20 cellular contexts compared by ENCODE assay signal in the genomic region with DNA sequence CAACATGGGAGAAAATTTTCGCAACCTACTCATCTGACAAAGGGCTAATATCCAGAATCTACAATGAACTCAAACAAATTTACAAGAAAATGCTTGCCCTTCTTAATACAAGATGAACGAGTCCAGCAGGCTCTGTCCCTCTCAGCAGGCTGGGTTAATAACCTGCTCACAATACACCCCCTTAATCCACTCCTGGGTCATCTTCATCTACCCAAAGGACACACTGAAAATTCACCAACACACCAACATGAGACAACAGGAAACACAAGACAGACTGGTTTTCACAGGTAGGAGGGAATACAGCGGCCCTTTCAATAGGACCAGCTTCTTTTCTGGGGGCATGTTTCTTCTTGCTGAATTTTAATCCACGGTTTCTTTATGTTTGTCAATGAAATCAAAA. TPM values are rescaled to one million over a fixed set of nuclear protein-coding genes. Genes with fewer than 3 reads are reported as not detected.
A peak's percentile ranks its signal among the peaks of the same experiment; 100 is the strongest.
DNase-seq lines count a peak whose midpoint lies in the region; ATAC-seq and TF ChIP-seq lines count a peak whose summit lies in the region.
"Had no signal": no experiment of that assay in that cellular context is flagged by ENCODE, and none has a peak within 500 bp of the region (broad histone marks: within the 10 kb centered on the region; RNA-seq: fewer than 3 reads in every experiment).

No MANE protein-coding gene starts in this region.

- WGBS in prostate gland, result 36% methylated on average over 4 of the region's 4 CpGs

- no peaks in the 10 kb centered on the region; the same call in 2 of the 3 replicates for H3K9me3 Mint-ChIP-seq in GM23338
- H3K9me3 Mint-ChIP-seq in activated CD8-positive, alpha-beta T cell treated with anti-CD3 and anti-CD28 coated beads for 36 hours, result no peaks in the 10 kb centered on the region
- H3K9me3 Mint-ChIP-seq: CD8-positive, alpha-beta T cell had no signal

- intact Hi-C loops in prostate gland (cut with DNase I), result no loop called here
- intact Hi-C loops in activated CD8-positive, alpha-beta T cell treated with anti-CD3 and anti-CD28 coated beads for 36 hours (cut with micrococcal nuclease), result no loop called here

- H3K27ac ChIP-seq in GM23338 (ENCODE audit: low read depth), result 0 out of 2 replicates have a peak overlapping the region, but pooled peaks have one; percentile 14
- H3K27ac ChIP-seq in epithelial cell of prostate, result no peak overlapping the region
- peak overlapping the region; percentile 66 to 72 for H3K27ac ChIP-seq in prostate gland
- H3K27ac ChIP-seq: BLaER1 treated with 17β-estradiol and CSF1 and Interleukin-3, amounts not matched to agents 10 nM and 100 nM; HL-60 had no signal

- H3K27ac Mint-ChIP-seq in GM23338, result no peak overlapping the region
- H3K27ac Mint-ChIP-seq in activated CD8-positive, alpha-beta T cell treated with anti-CD3 and anti-CD28 coated beads for 36 hours, result no peak overlapping the region
- H3K27ac Mint-ChIP-seq: CD8-positive, alpha-beta T cell; IgD-negative memory B cell had no signal

- peaks cover 15% of the 10 kb centered on the region for H3K4me1 Mint-ChIP-seq in GM23338
- peaks cover 16% of the 10 kb centered on the region for H3K4me1 Mint-ChIP-seq in activated CD8-positive, alpha-beta T cell treated with anti-CD3 and anti-CD28 coated beads for 36 hours (ENCODE audit: low read depth)
- H3K4me1 Mint-ChIP-seq: IgD-negative memory B cell had no signal

- no peaks in the 10 kb centered on the region for H4K20me1 ChIP-seq in GM23338 (replicated peaks; ENCODE audit: insufficient read depth)
- H4K20me1 ChIP-seq: BLaER1 treated with 17β-estradiol and CSF1 and Interleukin-3, amounts not matched to agents 10 nM and 100 nM had no signal

- peaks cover 10% of the 10 kb centered on the region; the same call in 1 of the 2 replicates for H3K9me2 ChIP-seq in GM23338 (ENCODE audit: insufficient read depth)

- ATAC-seq in GM23338 (no peak), GM18873 (IDR thresholded peaks at IDR 0.05; ENCODE audit: low FRiP score, unreplicated experiment) (no peak), HG03175 (IDR thresholded peaks at IDR 0.05; ENCODE audit: unreplicated experiment) (no peak)
- ATAC-seq in activated CD8-positive, alpha-beta T cell treated with anti-CD3 and anti-CD28 coated beads for 36 hours, result no peak
- ATAC-seq: CD8-positive, alpha-beta T cell had no signal

- CTCF ChIA-PET in activated CD8-positive, alpha-beta T cell treated with anti-CD3 and anti-CD28 coated beads for 36 hours (lab: Charles Lee), result no interaction called here

- DNase-seq in GM23338 (ENCODE audit: low spot score) (no peak), LNCaP clone FGC (ENCODE audit: low read depth) (peak; percentile 75), epithelial cell of prostate (ENCODE audit: low read depth, low spot score) (peak; percentile 41), prostate gland (ENCODE audit: low spot score) (peak; percentile 71)
- no peak for DNase-seq in activated CD8-positive, alpha-beta T cell treated with anti-CD3 and anti-CD28 coated beads for 36 hours
- DNase-seq: Calu3; CD8-positive, alpha-beta T cell; DMS53; EL; Karpas-422; MM.1S; NCI-H1092; NCI-H2171 treated with DMSO at 0.1 percent for 48 hours; NCI-H446; SHP77 had no signal

- 0 out of 2 replicates have a peak overlapping the region, but pooled peaks have one; percentile 12 for H3K4me2 ChIP-seq in GM23338
- H3K4me2 ChIP-seq: BLaER1 treated with 17β-estradiol and CSF1 and Interleukin-3, amounts not matched to agents 10 nM and 100 nM had no signal

- POLR2A ChIA-PET in activated CD8-positive, alpha-beta T cell treated with anti-CD3 and anti-CD28 coated beads for 36 hours (lab: Charles Lee), result no interaction called here

- H3K4me3 ChIP-seq in GM23338 (no peak overlapping the region), LNCaP clone FGC (ENCODE audit: low read depth, low read length) (no peak overlapping the region), prostate gland (no peak overlapping the region)
- H3K4me3 ChIP-seq: BLaER1 treated with 17β-estradiol and CSF1 and Interleukin-3, amounts not matched to agents 10 nM and 100 nM had no signal

- peaks cover 9% of the 10 kb centered on the region for H3K27me3 Mint-ChIP-seq in GM23338 (ENCODE audit: insufficient read depth, low read depth, poor library complexity)
- no peaks in the 10 kb centered on the region for H3K27me3 Mint-ChIP-seq in activated CD8-positive, alpha-beta T cell treated with anti-CD3 and anti-CD28 coated beads for 36 hours

- H3K36me3 ChIP-seq in GM23338 (ENCODE audit: insufficient read depth) (no peaks in the 10 kb centered on the region), prostate gland (no peaks in the 10 kb centered on the region)
- H3K36me3 ChIP-seq: BLaER1 treated with 17β-estradiol and CSF1 and Interleukin-3, amounts not matched to agents 10 nM and 100 nM had no signal

- H2AFZ ChIP-seq in GM23338, result peak overlapping the region; percentile 54; the same call in 1 of the 2 replicates

- no peaks in the 10 kb centered on the region for H3K79me2 ChIP-seq in GM23338 (replicated peaks; ENCODE audit: insufficient read depth)

- no peaks in the 10 kb centered on the region for H3F3A ChIP-seq in GM23338 (replicated peaks; ENCODE audit: low read depth)

- H3K4me1 ChIP-seq in GM23338 (ENCODE audit: insufficient read depth) (peaks cover 7% of the 10 kb centered on the region; the same call in 1 of the 2 replicates), prostate gland (replicated peaks) (no peaks in the 10 kb centered on the region)

- H3K9me3 ChIP-seq in prostate gland, result no peaks in the 10 kb centered on the region

- no peak for TF ChIP-seq POLR2A in prostate gland (IDR thresholded peaks at IDR 0.05)

- H3K36me3 Mint-ChIP-seq in GM23338 (ENCODE audit: low read depth), result no peaks in the 10 kb centered on the region
- no peaks in the 10 kb centered on the region for H3K36me3 Mint-ChIP-seq in activated CD8-positive, alpha-beta T cell treated with anti-CD3 and anti-CD28 coated beads for 36 hours (ENCODE audit: low read depth)
- H3K36me3 Mint-ChIP-seq: CD8-positive, alpha-beta T cell had no signal

- no peak overlapping the region for H3K4me3 Mint-ChIP-seq in GM23338
- H3K4me3 Mint-ChIP-seq in activated CD8-positive, alpha-beta T cell treated with anti-CD3 and anti-CD28 coated beads for 36 hours, result no peak overlapping the region
- H3K4me3 Mint-ChIP-seq: CD8-positive, alpha-beta T cell; IgD-negative memory B cell had no signal

- H3K27me3 ChIP-seq in GM23338 (ENCODE audit: insufficient read depth), result no peaks in the 10 kb centered on the region
- no peaks in the 10 kb centered on the region for H3K27me3 ChIP-seq in prostate gland (replicated peaks; ENCODE audit: insufficient read depth)
- H3K27me3 ChIP-seq: BLaER1 treated with 17β-estradiol and CSF1 and Interleukin-3, amounts not matched to agents 10 nM and 100 nM had no signal

- TF ChIP-seq CTCF in GM23338 (conservative IDR thresholded peaks at IDR 0.05; ENCODE audit: low read depth in 2 of 2), result no peak
- TF ChIP-seq CTCF in LNCaP clone FGC (IDR thresholded peaks at IDR 0.05; ENCODE audit: control insufficient read depth, extremely low read depth, insufficient read depth), result no peak
- no peak for TF ChIP-seq CTCF in prostate gland (IDR thresholded peaks at IDR 0.05)
- TF ChIP-seq CTCF in activated CD8-positive, alpha-beta T cell treated with anti-CD3 and anti-CD28 coated beads for 36 hours (IDR thresholded peaks at IDR 0.05), result no peak

TF ChIP-seq in GM23338, 12 proteins besides CTCF, POLR2A, EP300 and RAD21 (continues in another document):
- TF ChIP-seq JUNB (IDR thresholded peaks at IDR 0.05; ENCODE audit: unreplicated experiment) (no peak), ZNF114 (CRISPR knock-in tag; IDR thresholded peaks at IDR 0.05) (no peak), EZH2 (IDR thresholded peaks at IDR 0.05; ENCODE audit: low read depth, unreplicated experiment) (no peak), EZH2phosphoT487 (IDR thresholded peaks at IDR 0.05; ENCODE audit: unreplicated experiment) (no peak), NANOG (IDR thresholded peaks at IDR 0.05; ENCODE audit: borderline replicate concordance) (no peak), POLR2AphosphoS5 (IDR thresholded peaks at IDR 0.05; ENCODE audit: low read depth) (no peak), CREB1 (CRISPR knock-in tag; IDR thresholded peaks at IDR 0.05; ENCODE audit: low read depth) (no peak)
- TF ChIP-seq, protein P1, sequence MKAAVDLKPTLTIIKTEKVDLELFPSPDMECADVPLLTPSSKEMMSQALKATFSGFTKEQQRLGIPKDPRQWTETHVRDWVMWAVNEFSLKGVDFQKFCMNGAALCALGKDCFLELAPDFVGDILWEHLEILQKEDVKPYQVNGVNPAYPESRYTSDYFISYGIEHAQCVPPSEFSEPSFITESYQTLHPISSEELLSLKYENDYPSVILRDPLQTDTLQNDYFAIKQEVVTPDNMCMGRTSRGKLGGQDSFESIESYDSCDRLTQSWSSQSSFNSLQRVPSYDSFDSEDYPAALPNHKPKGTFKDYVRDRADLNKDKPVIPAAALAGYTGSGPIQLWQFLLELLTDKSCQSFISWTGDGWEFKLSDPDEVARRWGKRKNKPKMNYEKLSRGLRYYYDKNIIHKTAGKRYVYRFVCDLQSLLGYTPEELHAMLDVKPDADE (IDR thresholded peaks at IDR 0.05), result no peak

RNA-seq across cellular contexts. Expression of a gene that starts 44.6 kb away (rescaled TPM):
- 2.1 and 3.6 TPM in 2 replicates for total RNA-seq in GM23338 (2014; rRNA removed; shearing (Covaris generic))
- polyA plus RNA-seq in GM23338 (2016; fragmentation: Nextera tagmentation; extraction: Ambion mirVana), result 2.3 and 2.7 TPM in 2 replicates
- 10 to 100 TPM; 10.7 to 26.7 TPM for total RNA-seq in prostate gland
- total RNA-seq in activated CD8-positive, alpha-beta T cell treated with anti-CD3 and anti-CD28 coated beads for 36 hours, result under 1 TPM; 0.29 to 0.43 TPM

Comparison
In these comparisons a context has a peak if more than half of its experiments do, and no peak if none do; other contexts are left out.
1. DNase-seq: peak in LNCaP clone FGC (single experiment), epithelial cell of prostate (single experiment) and prostate gland (single experiment); none in GM23338 (single experiment) and activated CD8-positive, alpha-beta T cell treated with anti-CD3 and anti-CD28 coated beads for 36 hours (single experiment).